Comparison of ENCODE assay signal across 8 cellular contexts in the genomic region with DNA sequence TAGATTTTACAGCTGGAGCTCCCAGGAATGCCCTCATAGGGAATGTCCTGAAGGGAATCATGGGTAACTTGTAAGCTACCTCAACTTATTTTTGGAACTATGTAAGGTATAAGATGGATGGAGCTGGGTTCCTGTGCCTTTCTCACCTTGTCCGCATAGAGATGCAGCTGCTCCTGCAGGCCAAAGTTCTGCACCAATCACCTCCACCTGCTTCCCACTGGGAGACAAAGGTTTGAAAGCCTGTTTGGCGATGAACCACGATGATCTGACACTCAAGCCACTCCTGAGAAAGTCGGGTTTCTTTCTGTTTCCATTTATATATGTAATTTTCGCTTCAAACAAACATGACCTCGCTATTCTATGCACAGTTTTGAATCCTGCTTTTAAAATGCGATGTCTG. TPM values are rescaled to one million over a fixed set of nuclear protein-coding genes. Genes with fewer than 3 reads are reported as not detected.
A peak's percentile ranks its signal among the peaks of the same experiment; 100 is the strongest.
DNase-seq lines count a peak whose midpoint lies in the region; ATAC-seq and TF ChIP-seq lines count a peak whose summit lies in the region.

No MANE protein-coding gene starts in this region.

- no peak overlapping the region for H2AK5ac ChIP-seq in neuronal stem cell (ENCODE audit: low read depth, low read length)

- intact Hi-C loops in left ventricle myocardium inferior (cut with micrococcal nuclease): no loop called here
- intact Hi-C loops in Right ventricle myocardium inferior (cut with DNase I): no loop called here

- H3K27ac ChIP-seq in left ventricle myocardium inferior (replicated peaks): no peak overlapping the region
- H3K27ac ChIP-seq in ectodermal cell (ENCODE audit: insufficient read depth, low read depth, low read length, poor library complexity, severe bottlenecking): no peak overlapping the region
- no peak overlapping the region for H3K27ac ChIP-seq in neuronal stem cell (replicated peaks; ENCODE audit: low read length)

- H2BK120ac ChIP-seq in neuronal stem cell (ENCODE audit: low read depth, low read length): no peak overlapping the region

- H3K14ac ChIP-seq in neuronal stem cell (ENCODE audit: low read length): no peak overlapping the region

- TF ChIP-seq CTCF in left ventricle myocardium inferior (IDR thresholded peaks at IDR 0.05; ENCODE audit: borderline replicate concordance): no peak

- peak overlapping the region; percentile 60 for H3K4me2 ChIP-seq in neuronal stem cell (ENCODE audit: insufficient read depth, low read length, poor library complexity, severe bottlenecking)

- no peaks in the 10 kb centered on the region for H3K27me3 ChIP-seq in left ventricle myocardium inferior (ENCODE audit: low read depth)
- peaks cover 23% of the 10 kb centered on the region for H3K27me3 ChIP-seq in ectodermal cell (ENCODE audit: control insufficient read depth, insufficient read depth, low read length, poor library complexity, severe bottlenecking)
- no peaks in the 10 kb centered on the region for H3K27me3 ChIP-seq in neuronal stem cell (ENCODE audit: control insufficient read depth in 3 of 3, insufficient read depth in 3 of 3, low read depth in 1 of 3, low read length in 3 of 3)

- no peak overlapping the region for H4K91ac ChIP-seq in neuronal stem cell (ENCODE audit: low read depth, low read length, poor library complexity)

- H2BK5ac ChIP-seq in neuronal stem cell (ENCODE audit: low read length): no peak overlapping the region

- H3K9ac ChIP-seq in neuronal stem cell (ENCODE audit: low read depth, low read length, poor library complexity): no peak overlapping the region

- H2BK12ac ChIP-seq in neuronal stem cell (ENCODE audit: low read length): no peak overlapping the region

- no peak overlapping the region for H4K8ac ChIP-seq in neuronal stem cell (ENCODE audit: low read depth, low read length)

- no peak for DNase-seq in left ventricle myocardium inferior
- DNase-seq in Right ventricle myocardium inferior (ENCODE audit: missing footprints): no peak
- DNase-seq in NCI-H748 (lab: John Stamatoyannopoulos, UW; ENCODE audit: unreplicated experiment): peak; percentile 71
- DNase-seq in neuronal stem cell (ENCODE audit: low spot score): no peak
- no peak for DNase-seq in stimulated activated naive CD4-positive, alpha-beta T cell (lab: John Stamatoyannopoulos, UW)
- no peak for DNase-seq in NK-92 treated with Interleukin-12 subunit alpha and Interleukin-12 subunit beta, amount 100 ng/mL, for 24 hours (lab: John Stamatoyannopoulos, UW)

- H3K4ac ChIP-seq in neuronal stem cell (ENCODE audit: low read length): no peak overlapping the region

- H3K9me3 ChIP-seq in left ventricle myocardium inferior (replicated peaks) (no peaks in the 10 kb centered on the region), ectodermal cell (ENCODE audit: control insufficient read depth, low read length) (no peaks in the 10 kb centered on the region), neuronal stem cell (replicated peaks in 1 of 2; ENCODE audit: control insufficient read depth in 2 of 2, insufficient read depth in 1 of 2, low read depth in 1 of 2, low read length in 2 of 2) (no peaks in the 10 kb centered on the region)

- no peak overlapping the region for H3K18ac ChIP-seq in neuronal stem cell (ENCODE audit: low read length)

- peak overlapping the region; percentile 96 for H2AFZ ChIP-seq in neuronal stem cell (ENCODE audit: low read length)

- 22 to 24% methylated on average over 6 to 7 of the region's 7 CpGs for WGBS in ectodermal cell, 2 experiments
- WGBS in neuronal stem cell (ENCODE audit: extremely low coverage in 2 of 2, insufficient read length in 2 of 2, insufficient replicate concordance in 1 of 2), 2 donors: no CpG with 5 or more reads among the region's 7 CpGs

- H3K36me3 ChIP-seq in left ventricle myocardium inferior (peaks cover 4% of the 10 kb centered on the region), ectodermal cell (ENCODE audit: control insufficient read depth, insufficient read depth, low read length) (no peaks in the 10 kb centered on the region), neuronal stem cell (replicated peaks in 1 of 2; ENCODE audit: control insufficient read depth in 2 of 2, insufficient read depth in 2 of 2, low read length in 2 of 2) (peaks cover 0 to 29% of the 10 kb centered on the region in 2 donors)

- H2BK15ac ChIP-seq in neuronal stem cell (ENCODE audit: low read length): no peak overlapping the region

- no peaks in the 10 kb centered on the region for H3K79me1 ChIP-seq in neuronal stem cell (ENCODE audit: low read depth, low read length)

- peak overlapping the region; percentile 84 for H3K4me3 ChIP-seq in left ventricle myocardium inferior
- H3K4me3 ChIP-seq in ectodermal cell (ENCODE audit: insufficient read depth, low read depth, low read length): peak overlapping the region; percentile 72
- H3K4me3 ChIP-seq in neuronal stem cell (ENCODE audit: low read length in 2 of 2): peak overlapping the region; percentile 63 to 72

- no peak for ATAC-seq in Right ventricle myocardium inferior
- ATAC-seq in GM19467 (IDR thresholded peaks at IDR 0.05; ENCODE audit: unreplicated experiment): no peak

- H3K23ac ChIP-seq in neuronal stem cell (ENCODE audit: low read depth, low read length, poor library complexity): no peak overlapping the region

- H3K4me1 ChIP-seq in left ventricle myocardium inferior (peaks cover 17% of the 10 kb centered on the region), ectodermal cell (ENCODE audit: control insufficient read depth, insufficient read depth, low read length) (no peaks in the 10 kb centered on the region), neuronal stem cell (ENCODE audit: control insufficient read depth in 2 of 2, insufficient read depth in 1 of 2, low read depth in 1 of 2, low read length in 2 of 2) (peaks cover 2 to 3% of the 10 kb centered on the region in 2 donors)

RNA-seq across cellular contexts. Expression of a gene that starts 0.6 kb away (rescaled TPM):
- total RNA-seq in left ventricle myocardium inferior (0.19 TPM), Right ventricle myocardium inferior (0.16 TPM)
- polyA plus RNA-seq in ectodermal cell (2013, experiment 1 of 4): 1.7 TPM
- polyA plus RNA-seq in ectodermal cell (2013, experiment 2 of 4): 2.0 TPM
- polyA plus RNA-seq in ectodermal cell (2013, experiment 3 of 4): 1.6 TPM
- polyA plus RNA-seq in ectodermal cell (2013, experiment 4 of 4): 1.3 TPM
- 1.1 TPM for polyA plus RNA-seq in neuronal stem cell (2013, experiment 1 of 2)
- 1.1 TPM for polyA plus RNA-seq in neuronal stem cell (2013, experiment 2 of 2)

RNA-seq across cellular contexts. Expression of a gene that starts 38.9 kb away (rescaled TPM):
- 20.8 TPM for total RNA-seq in left ventricle myocardium inferior
- 17.6 TPM for total RNA-seq in Right ventricle myocardium inferior
- 8.4 TPM for polyA plus RNA-seq in ectodermal cell (2013, experiment 1 of 4)
- polyA plus RNA-seq in ectodermal cell (2013, experiment 2 of 4): 8.2 TPM
- polyA plus RNA-seq in ectodermal cell (2013, experiment 3 of 4): 7.7 TPM
- 7.6 TPM for polyA plus RNA-seq in ectodermal cell (2013, experiment 4 of 4)
- polyA plus RNA-seq in neuronal stem cell (2013, experiment 1 of 2): 6.9 TPM
- 6.2 TPM for polyA plus RNA-seq in neuronal stem cell (2013, experiment 2 of 2)

RNA-seq across cellular contexts. Expression of a gene that starts 39.9 kb away (rescaled TPM):
- 25.9 TPM for total RNA-seq in left ventricle myocardium inferior
- 22.3 TPM for total RNA-seq in Right ventricle myocardium inferior
- 28.7 TPM for polyA plus RNA-seq in ectodermal cell (2013, experiment 1 of 4)
- 35.4 TPM for polyA plus RNA-seq in ectodermal cell (2013, experiment 2 of 4)
- polyA plus RNA-seq in ectodermal cell (2013, experiment 3 of 4): 28.6 TPM
- 31.5 TPM for polyA plus RNA-seq in ectodermal cell (2013, experiment 4 of 4)
- polyA plus RNA-seq in neuronal stem cell (2013, experiment 1 of 2): 16.0 TPM
- 15.1 TPM for polyA plus RNA-seq in neuronal stem cell (2013, experiment 2 of 2)
